Comparison of ENCODE assay signal across 24 cellular contexts in genomic region chr4:131347816-131348215, GRCh38.
DNase-seq lines count a peak whose midpoint lies in the region; ATAC-seq and TF ChIP-seq lines count a peak whose summit lies in the region.
"Had no signal": no experiment of that assay in that cellular context is flagged by ENCODE, and none has a peak within 500 bp of the region (broad histone marks: within the 10 kb centered on the region; RNA-seq: fewer than 3 reads in every experiment).

No MANE protein-coding gene starts in this region.

- H3K9me3 ChIP-seq in Loucy (ENCODE audit: insufficient read depth, low read depth, low read length) (no peaks in the 10 kb centered on the region), esophagus squamous epithelium (no peaks in the 10 kb centered on the region)
- H3K9me3 ChIP-seq: BLaER1 treated with 17β-estradiol and CSF1 and Interleukin-3, amounts not matched to agents 10 nM and 100 nM; Peyer's patch had no signal

- no peak overlapping the region for H2BK15ac ChIP-seq in mesendoderm (replicated peaks; ENCODE audit: low read depth)

- H3F3A ChIP-seq in Loucy (ENCODE audit: low read depth) = no peaks in the 10 kb centered on the region

- no peaks in the 10 kb centered on the region for H3K27me3 ChIP-seq in Loucy (ENCODE audit: insufficient read depth, low read length, poor library complexity, severe bottlenecking)
- no peaks in the 10 kb centered on the region for H3K27me3 ChIP-seq in esophagus squamous epithelium
- no peaks in the 10 kb centered on the region for H3K27me3 ChIP-seq in mesendoderm (ENCODE audit: insufficient read depth, low read length, poor library complexity)
- H3K27me3 ChIP-seq: BLaER1 treated with 17β-estradiol and CSF1 and Interleukin-3, amounts not matched to agents 10 nM and 100 nM; Peyer's patch had no signal

- 35 to 39% methylated on average over 2 of the region's 2 CpGs for WGBS in esophagus squamous epithelium, 2 donors
- no CpG with 5 or more reads among the region's 2 CpGs for whole genome bisulfite sequencing in mesendoderm (ENCODE audit: extremely low coverage, insufficient coverage, low lambda C conversion rate)

- H2BK5ac ChIP-seq in mesendoderm (ENCODE audit: low read length) = no peak overlapping the region

- H3K4me2 ChIP-seq in Loucy (ENCODE audit: low read depth, low read length, poor library complexity, severe bottlenecking) = no peak overlapping the region
- H3K4me2 ChIP-seq in mesendoderm (ENCODE audit: low read length) = no peak overlapping the region
- H3K4me2 ChIP-seq: BLaER1 treated with 17β-estradiol and CSF1 and Interleukin-3, amounts not matched to agents 10 nM and 100 nM had no signal

- H3K9ac ChIP-seq in Loucy (ENCODE audit: low read depth, low read length, poor library complexity, severe bottlenecking) (no peak overlapping the region), mesendoderm (ENCODE audit: low read length) (no peak overlapping the region)
- H3K9ac ChIP-seq: BLaER1 treated with 17β-estradiol and CSF1 and Interleukin-3, amounts not matched to agents 10 nM and 100 nM had no signal

- no peaks in the 10 kb centered on the region for H3K79me1 ChIP-seq in mesendoderm (ENCODE audit: low read length)

- DNase-seq in OCI-M1 (lab: John Stamatoyannopoulos, UW) (peak; percentile 69), esophagus squamous epithelium (lab: John Stamatoyannopoulos, UW) (no peak), mesendoderm (no peak), H4 (ENCODE audit: low spot score) (no peak), foreskin fibroblast (no peak)
- DNase-seq: AML-193; CD4-positive, alpha-beta T cell; Karpas-422; MV-4-11; NCI-H1105; NCI-H1436 treated with DMSO at 0.1 percent for 48 hours; NCI-H187 treated with DMSO at 0.1 percent for 48 hours; NCI-H524; NCI-H774; NK-92 treated with Interleukin-12 subunit alpha and Interleukin-12 subunit beta, amount 100 ng/mL, for 24 hours; Peyer's patch; SHP77 treated with DMSO at 0.1 percent for 48 hours; SW 1271; T-helper 9 cell had no signal

- no peak overlapping the region for H4K8ac ChIP-seq in mesendoderm (ENCODE audit: low read depth, low read length)

- no peaks in the 10 kb centered on the region for H3K9me2 ChIP-seq in Loucy (replicated peaks; ENCODE audit: low read depth, low read length)

- no peak for TF ChIP-seq POLR2A in esophagus squamous epithelium (IDR thresholded peaks at IDR 0.05)

- H3K4me3 ChIP-seq in Loucy (ENCODE audit: low read length, poor library complexity, severe bottlenecking) (no peak overlapping the region), esophagus squamous epithelium (no peak overlapping the region), mesendoderm (ENCODE audit: low read length) (no peak overlapping the region), foreskin fibroblast (ENCODE audit: low read depth in 1 of 2, low read length in 2 of 2) (no peak overlapping the region)
- H3K4me3 ChIP-seq: BLaER1 treated with 17β-estradiol and CSF1 and Interleukin-3, amounts not matched to agents 10 nM and 100 nM; Peyer's patch had no signal

- no peaks in the 10 kb centered on the region for H3K36me3 ChIP-seq in Loucy (ENCODE audit: insufficient read depth, low read length)
- H3K36me3 ChIP-seq in esophagus squamous epithelium = no peaks in the 10 kb centered on the region
- H3K36me3 ChIP-seq in mesendoderm (ENCODE audit: control insufficient read depth, insufficient read depth, low read length) = no peaks in the 10 kb centered on the region
- H3K36me3 ChIP-seq: BLaER1 treated with 17β-estradiol and CSF1 and Interleukin-3, amounts not matched to agents 10 nM and 100 nM; Peyer's patch had no signal

- H3K79me2 ChIP-seq in Loucy (ENCODE audit: insufficient read depth, low read length) = no peaks in the 10 kb centered on the region
- H3K79me2 ChIP-seq in mesendoderm (ENCODE audit: control insufficient read depth, insufficient read depth, low read length) = no peaks in the 10 kb centered on the region

- H3K4ac ChIP-seq in mesendoderm (ENCODE audit: low read depth, low read length) = no peak overlapping the region

- no peak for TF ChIP-seq CTCF in Loucy (conservative IDR thresholded peaks at IDR 0.05; ENCODE audit: low read length)
- TF ChIP-seq CTCF in esophagus squamous epithelium (IDR thresholded peaks at IDR 0.05) = no peak
- TF ChIP-seq CTCF in foreskin fibroblast (IDR thresholded peaks at IDR 0.05; ENCODE audit: low read depth, low read length) = no peak

- H2BK120ac ChIP-seq in mesendoderm (ENCODE audit: low read depth, low read length) = no peak overlapping the region

- no peak overlapping the region for H3K18ac ChIP-seq in mesendoderm (ENCODE audit: low read length)

- no peak overlapping the region for H3K56ac ChIP-seq in mesendoderm (ENCODE audit: low read length)

- intact Hi-C loops in esophagus squamous epithelium (cut with DNase I) = no loop called here

- H3K4me1 ChIP-seq in Loucy (ENCODE audit: insufficient read depth, low read length, poor library complexity, severe bottlenecking) = no peaks in the 10 kb centered on the region
- no peaks in the 10 kb centered on the region for H3K4me1 ChIP-seq in esophagus squamous epithelium
- no peaks in the 10 kb centered on the region for H3K4me1 ChIP-seq in mesendoderm (ENCODE audit: control insufficient read depth, low read depth, low read length)
- H3K4me1 ChIP-seq: BLaER1 treated with 17β-estradiol and CSF1 and Interleukin-3, amounts not matched to agents 10 nM and 100 nM; Peyer's patch had no signal

- no peak overlapping the region for H4K5ac ChIP-seq in mesendoderm (ENCODE audit: low read length)

- peak overlapping the region; percentile 47 for H2AFZ ChIP-seq in Loucy (ENCODE audit: low read length)

- H3K27ac ChIP-seq in esophagus squamous epithelium = no peak overlapping the region
- no peak overlapping the region for H3K27ac ChIP-seq in mesendoderm (ENCODE audit: low read depth, low read length)
- H3K27ac ChIP-seq: BLaER1 treated with 17β-estradiol and CSF1 and Interleukin-3, amounts not matched to agents 10 nM and 100 nM; Peyer's patch had no signal

- no peaks in the 10 kb centered on the region for H4K20me1 ChIP-seq in Loucy (ENCODE audit: insufficient read depth, low read length, poor library complexity, severe bottlenecking)
- H4K20me1 ChIP-seq: BLaER1 treated with 17β-estradiol and CSF1 and Interleukin-3, amounts not matched to agents 10 nM and 100 nM had no signal

- no peak overlapping the region for H3K23ac ChIP-seq in mesendoderm (ENCODE audit: low read length)

- H2AK5ac ChIP-seq in mesendoderm (ENCODE audit: low read length) = no peak overlapping the region

- ATAC-seq in GM18498 (IDR thresholded peaks at IDR 0.05; ENCODE audit: unreplicated experiment) (peak; percentile 45), HG02852 (IDR thresholded peaks at IDR 0.05; ENCODE audit: unreplicated experiment) (peak; percentile 46)
- ATAC-seq: HCT116 had no signal
